In genomic region chrX:140709421-140709846, GRCh38 we compare ENCODE assay signal across 11 cellular contexts. TPM values are rescaled to one million over a fixed set of nuclear protein-coding genes. Genes with fewer than 3 reads are reported as not detected.
DNase-seq lines count a peak whose midpoint lies in the region; ATAC-seq and TF ChIP-seq lines count a peak whose summit lies in the region.
"Had no signal": no experiment of that assay in that cellular context is flagged by ENCODE, and none has a peak within 500 bp of the region (broad histone marks: within the 10 kb centered on the region; RNA-seq: fewer than 3 reads in every experiment).

Gene LINC00632, plus strand, starts transcription at chrX:140709759.

- no peaks in the 10 kb centered on the region for H3K27me3 ChIP-seq in left ventricle myocardium inferior (ENCODE audit: low read depth)

- TF ChIP-seq CTCF in WTC11 (IDR thresholded peaks at IDR 0.05) (no peak), left ventricle myocardium inferior (IDR thresholded peaks at IDR 0.05; ENCODE audit: borderline replicate concordance) (no peak)

- H3K4me1 Mint-ChIP-seq in WTC11: peaks cover 32% of the 10 kb centered on the region

- no peaks in the 10 kb centered on the region for H3K4me1 ChIP-seq in left ventricle myocardium inferior

- H3K4me3 Mint-ChIP-seq in WTC11: peak within 1 kb of the TSS; percentile 54
- H3K4me3 Mint-ChIP-seq: stimulated activated naive CD8-positive, alpha-beta T cell treated with anti-CD3 and anti-CD28 coated beads, Interleukin-15, Interleukin-2, amounts not matched to agents 100 ng/mL and 50 ng/mL, for 24 hours had no signal

- peaks cover 19% of the 10 kb centered on the region for H3K27me3 Mint-ChIP-seq in WTC11 (ENCODE audit: low read depth)
- H3K27me3 Mint-ChIP-seq: stimulated activated naive CD8-positive, alpha-beta T cell treated with anti-CD3 and anti-CD28 coated beads, Interleukin-15, Interleukin-2, amounts not matched to agents 100 ng/mL and 50 ng/mL, for 24 hours had no signal

- ATAC-seq in WTC11 (peak; percentile 43), GM18867 (IDR thresholded peaks at IDR 0.05; ENCODE audit: unreplicated experiment) (no peak), GM21528 (IDR thresholded peaks at IDR 0.05; ENCODE audit: low FRiP score, unreplicated experiment) (no peak), HG03280 (IDR thresholded peaks at IDR 0.05; ENCODE audit: unreplicated experiment) (no peak)

- no peaks in the 10 kb centered on the region for H3K36me3 Mint-ChIP-seq in WTC11

- H3K4me3 ChIP-seq in left ventricle myocardium inferior: peak within 1 kb of the TSS; percentile 44

- intact Hi-C loops in left ventricle myocardium inferior (cut with micrococcal nuclease): no loop called here

- no peaks in the 10 kb centered on the region for H3K9me3 ChIP-seq in left ventricle myocardium inferior (replicated peaks)

- no peak within 1 kb of the TSS for H3K27ac Mint-ChIP-seq in WTC11
- H3K27ac Mint-ChIP-seq: stimulated activated naive CD8-positive, alpha-beta T cell treated with anti-CD3 and anti-CD28 coated beads, Interleukin-15, Interleukin-2, amounts not matched to agents 100 ng/mL and 50 ng/mL, for 24 hours had no signal

- no peak within 1 kb of the TSS for H3K27ac ChIP-seq in left ventricle myocardium inferior (replicated peaks)

- no peaks in the 10 kb centered on the region for H3K36me3 ChIP-seq in left ventricle myocardium inferior

- H3K9me3 Mint-ChIP-seq in WTC11: no peaks in the 10 kb centered on the region
- H3K9me3 Mint-ChIP-seq: stimulated activated naive CD8-positive, alpha-beta T cell treated with anti-CD3 and anti-CD28 coated beads, Interleukin-15, Interleukin-2, amounts not matched to agents 100 ng/mL and 50 ng/mL, for 24 hours had no signal

- CTCF ChIA-PET in WTC11 (lab: Charles Lee): no interaction called here

- peak; percentile 84 for DNase-seq in Ammon's horn (ENCODE audit: low spot score)
- DNase-seq in WTC11 (ENCODE audit: low spot score): peak; percentile 9
- DNase-seq in left ventricle myocardium inferior: no peak
- DNase-seq in occipital lobe (lab: John Stamatoyannopoulos, UW): peak; percentile 22
- no peak for DNase-seq in DMS153 treated with DMSO at 0.1 percent for 48 hours (lab: John Stamatoyannopoulos, UW; ENCODE audit: unreplicated experiment)
- DNase-seq: NCI-H446 treated with DMSO at 0.1 percent for 48 hours, T-helper 2 cell had no signal

- POLR2A ChIA-PET in WTC11 (lab: Charles Lee): interaction anchor here (0.7 kb wide), 1 partner anchor 1465 kb away, joined by 3 read pairs; no protein-coding TSS in a partner anchor

TF ChIP-seq in WTC11, 78 proteins besides CTCF, POLR2A, EP300 and RAD21 (continues in another document):
- no peak for TF ChIP-seq CBFB (CRISPR knock-in tag; IDR thresholded peaks at IDR 0.05; ENCODE audit: low read depth)
- TF ChIP-seq ZNF532 (CRISPR knock-in tag; IDR thresholded peaks at IDR 0.05; ENCODE audit: borderline replicate concordance): no peak
- no peak for TF ChIP-seq AFF4 (CRISPR knock-in tag; IDR thresholded peaks at IDR 0.05; ENCODE audit: borderline replicate concordance)
- TF ChIP-seq E2F5 (CRISPR knock-in tag; IDR thresholded peaks at IDR 0.05): no peak
- TF ChIP-seq TCF7 (CRISPR knock-in tag; IDR thresholded peaks at IDR 0.05; ENCODE audit: low read depth): no peak
- no peak for TF ChIP-seq FOXJ3 (CRISPR knock-in tag; IDR thresholded peaks at IDR 0.05; ENCODE audit: borderline replicate concordance)
- no peak for TF ChIP-seq ATF1 (CRISPR knock-in tag; IDR thresholded peaks at IDR 0.05)
- TF ChIP-seq IRF2 (CRISPR knock-in tag; IDR thresholded peaks at IDR 0.05; ENCODE audit: borderline replicate concordance, low read depth): no peak
- no peak for TF ChIP-seq ZNF423 (CRISPR knock-in tag; IDR thresholded peaks at IDR 0.05)
- no peak for TF ChIP-seq ZNF512 (CRISPR knock-in tag; IDR thresholded peaks at IDR 0.05; ENCODE audit: borderline replicate concordance)
- no peak for TF ChIP-seq ZBTB21 (CRISPR knock-in tag; IDR thresholded peaks at IDR 0.05; ENCODE audit: borderline replicate concordance)
- TF ChIP-seq IRF1 (CRISPR knock-in tag; IDR thresholded peaks at IDR 0.05): no peak
- TF ChIP-seq ZNF219 (CRISPR knock-in tag; IDR thresholded peaks at IDR 0.05; ENCODE audit: borderline replicate concordance): no peak

RNA-seq across cellular contexts. Expression of gene LINC00632, which starts in this region (rescaled TPM):
- total RNA-seq in WTC11 (2021): 29.7 to 43.6 TPM (median 42.0 TPM) in 3 replicates
- 123 TPM for total RNA-seq in left ventricle myocardium inferior
- 44.6 TPM for total RNA-seq in occipital lobe

Comparison
In these comparisons a context has a peak if more than half of its experiments do, and no peak if none do; other contexts are left out.
1. DNase-seq: peak in Ammon's horn (single experiment), WTC11 (single experiment) and occipital lobe (single experiment); none in left ventricle myocardium inferior (single experiment) and DMS153 treated with DMSO at 0.1 percent for 48 hours (single experiment).